8 cellular contexts compared by ENCODE assay signal in the genomic region with DNA sequence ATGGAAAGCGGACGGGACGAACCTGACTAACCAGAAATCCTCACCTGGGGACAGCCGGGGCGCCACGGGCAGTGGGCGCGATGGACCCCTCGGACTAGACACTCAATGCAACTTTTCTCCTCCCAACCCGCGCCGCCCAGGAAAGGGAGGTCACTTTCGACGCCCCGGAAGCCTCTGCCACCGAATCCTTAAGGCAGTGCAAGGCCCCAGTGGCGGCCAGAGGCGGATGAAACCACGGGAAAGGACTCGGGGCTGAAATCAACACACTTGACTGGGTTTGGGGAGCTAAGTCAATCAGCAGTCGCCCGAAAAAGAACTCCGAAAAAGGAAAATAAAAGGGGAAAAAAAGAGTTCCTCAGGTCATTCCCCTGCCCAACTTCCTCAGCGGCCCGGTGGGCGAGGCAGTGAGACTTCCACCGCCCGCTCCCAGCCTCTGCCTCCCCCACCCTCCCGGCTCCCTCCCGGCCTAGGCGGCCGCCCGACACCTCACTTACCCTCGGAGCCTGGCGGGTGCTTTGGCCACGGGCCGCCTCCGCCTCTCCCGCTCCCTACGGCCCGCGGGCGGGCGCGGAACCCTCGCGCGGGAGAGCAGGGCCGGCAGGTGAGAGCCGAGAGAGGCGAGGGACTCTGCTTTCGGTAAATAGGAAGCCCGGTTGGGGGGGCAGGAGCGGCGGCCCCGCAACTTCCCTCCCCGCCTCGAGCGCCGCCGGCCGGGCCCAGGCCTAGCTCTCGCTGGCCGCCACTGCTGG. TPM values are rescaled to one million over a fixed set of nuclear protein-coding genes. Genes with fewer than 3 reads are reported as not detected.
DNase-seq lines count a peak whose midpoint lies in the region; ATAC-seq and TF ChIP-seq lines count a peak whose summit lies in the region.

No MANE protein-coding gene starts in this region.

- H3K36me3 ChIP-seq in fibroblast of lung (ENCODE audit: control insufficient read depth, insufficient read depth, low read length) = no peaks in the 10 kb centered on the region

- H3K4me2 ChIP-seq in fibroblast of lung (ENCODE audit: extremely low read depth, insufficient read depth, low read length) = peak overlapping the region; percentile 95

- H3K27me3 ChIP-seq in fibroblast of lung (ENCODE audit: control insufficient read depth, insufficient read depth, low read length) = no peaks in the 10 kb centered on the region

- H3K79me2 ChIP-seq in fibroblast of lung (ENCODE audit: control insufficient read depth, insufficient read depth, low read length) = peaks cover 68% of the 10 kb centered on the region

- peaks cover 2% of the 10 kb centered on the region for H4K20me1 ChIP-seq in fibroblast of lung (ENCODE audit: control insufficient read depth, extremely low read depth, insufficient read depth, low read length)

- peaks cover 57% of the 10 kb centered on the region for H3K4me1 Mint-ChIP-seq in nephron
- peaks cover 35% of the 10 kb centered on the region for H3K4me1 Mint-ChIP-seq in type B pancreatic cell (ENCODE audit: unreplicated experiment)

- TF ChIP-seq CTCF in fibroblast of lung (conservative IDR thresholded peaks at IDR 0.05 in 1 of 2, IDR thresholded peaks at IDR 0.05 in 1 of 2; ENCODE audit: low read depth in 1 of 2, low read length in 2 of 2) (no peak), nephron (IDR thresholded peaks at IDR 0.05; ENCODE audit: unreplicated experiment in 3 of 3) (no peak), type B pancreatic cell (conservative IDR thresholded peaks at IDR 0.05) (no peak)

- H3K36me3 Mint-ChIP-seq in nephron (ENCODE audit: low read depth) (peaks cover 24% of the 10 kb centered on the region), type B pancreatic cell (peaks cover 17% of the 10 kb centered on the region)

- no peaks in the 10 kb centered on the region for H3K4me1 ChIP-seq in fibroblast of lung (ENCODE audit: control insufficient read depth, extremely low read depth, insufficient read depth, low read length)

- H3K4me3 Mint-ChIP-seq in nephron = peak overlapping the region; percentile 89 to 99 (median 99)
- peak overlapping the region; percentile 98 for H3K4me3 Mint-ChIP-seq in type B pancreatic cell

- H3K4me3 ChIP-seq in fibroblast of lung (replicated peaks in 1 of 4; ENCODE audit: control extremely low read depth in 1 of 4, insufficient read depth in 1 of 4, low read depth in 3 of 4, low read length in 4 of 4) = peak overlapping the region; percentile 87 to 94 (median 91)

- H3K27ac ChIP-seq in fibroblast of lung (ENCODE audit: insufficient read depth, low read length) = peak overlapping the region; percentile 86

- peak; percentile 22 for ATAC-seq in HG02678 (IDR thresholded peaks at IDR 0.05; ENCODE audit: unreplicated experiment)

- H3K9ac ChIP-seq in fibroblast of lung (ENCODE audit: insufficient read depth, low read length) = peak overlapping the region; percentile 92

- H3K9me3 ChIP-seq in fibroblast of lung (ENCODE audit: control insufficient read depth, insufficient read depth, low read depth, low read length) = no peaks in the 10 kb centered on the region

- H2AFZ ChIP-seq in fibroblast of lung (ENCODE audit: low read length) = peak overlapping the region; percentile 30

- H3K27ac Mint-ChIP-seq in nephron = peak overlapping the region; percentile 85 to 95 (median 95)
- H3K27ac Mint-ChIP-seq in type B pancreatic cell = peak overlapping the region; percentile 96

- peak; percentile 30 for DNase-seq in NK-92 treated with Interleukin-12 subunit alpha and Interleukin-12 subunit beta, amount 100 ng/mL, for 24 hours (lab: John Stamatoyannopoulos, UW)
- DNase-seq in NK-92 (lab: John Stamatoyannopoulos, UW; ENCODE audit: unreplicated experiment) (no peak), NCI-H510A treated with DMSO at 0.1 percent for 48 hours (lab: John Stamatoyannopoulos, UW) (peak; percentile 26), activated T-helper 1 cell treated with Interleukin-2 at 50 U/mL for 16 hours (ENCODE audit: low read depth) (peak; percentile 17), fibroblast of lung (ENCODE audit: low read depth in 2 of 2) (peak; percentile 57 to 65), type B pancreatic cell (ENCODE audit: extremely low spot score, unreplicated experiment) (no peak)

- H3K27me3 Mint-ChIP-seq in nephron (ENCODE audit: low read depth) = no peaks in the 10 kb centered on the region
- no peaks in the 10 kb centered on the region for H3K27me3 Mint-ChIP-seq in type B pancreatic cell

- H3K9me3 Mint-ChIP-seq in nephron = no peaks in the 10 kb centered on the region
- H3K9me3 Mint-ChIP-seq in type B pancreatic cell = no peaks in the 10 kb centered on the region

RNA-seq across cellular contexts. Expression of a gene that starts 0.5 kb away (rescaled TPM):
- 45.7 and 50.4 TPM in 2 replicates for total RNA-seq in fibroblast of lung
- polyA plus RNA-seq in fibroblast of lung = 22.0 and 24.6 TPM in 2 replicates
- 22.5 and 23.4 TPM in 2 replicates for polyA plus RNA-seq in fibroblast of lung (2012)
- polyA minus RNA-seq in fibroblast of lung (ENCODE audit: low replicate concordance) = 9.3 and 14.2 TPM in 2 replicates
- 41.3 and 42.4 TPM in 2 replicates for total RNA-seq in type B pancreatic cell (ENCODE audit: low replicate concordance)

Comparison
In these comparisons a context has a peak if more than half of its experiments do, and no peak if none do; other contexts are left out.
1. DNase-seq: peak in NK-92 treated with Interleukin-12 subunit alpha and Interleukin-12 subunit beta, amount 100 ng/mL, for 24 hours (single experiment), NCI-H510A treated with DMSO at 0.1 percent for 48 hours (single experiment), activated T-helper 1 cell treated with Interleukin-2 at 50 U/mL for 16 hours (single experiment) and fibroblast of lung (2 of 2); none in NK-92 (single experiment) and type B pancreatic cell (single experiment).